In the genomic region with DNA sequence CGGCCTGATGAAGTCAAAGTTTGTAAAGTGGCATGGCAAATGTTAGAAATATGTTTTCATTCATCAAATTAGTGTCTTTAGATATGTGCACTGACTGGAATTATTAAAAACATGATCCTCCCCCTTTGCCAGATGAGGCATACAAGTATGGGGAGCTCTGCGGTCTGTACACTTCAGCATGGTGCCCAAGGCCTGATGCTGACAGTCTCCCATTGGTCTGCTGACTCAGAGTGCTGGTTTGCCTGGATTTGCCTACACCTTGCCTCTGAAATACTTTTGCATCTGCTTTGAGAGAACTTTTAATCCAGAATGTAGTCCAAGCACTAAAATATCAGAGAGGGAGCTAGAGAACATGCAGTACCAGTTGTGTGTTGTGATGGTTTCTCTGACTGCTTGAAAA, we compare ENCODE assay signal across 1 cellular context.
TF ChIP-seq lines count a peak whose summit lies in the region.

No MANE protein-coding gene starts in this region.

TF ChIP-seq in H1, 55 proteins besides CTCF, POLR2A, EP300 and RAD21:
- TF ChIP-seq MAFK (IDR thresholded peaks at IDR 0.05; ENCODE audit: low read depth, low read length) (no peak), SUZ12 (IDR thresholded peaks at IDR 0.05; ENCODE audit: low read length) (no peak), TCF12 (IDR thresholded peaks at IDR 0.05; ENCODE audit: low read depth, low read length) (no peak), EGR1 (IDR thresholded peaks at IDR 0.05; ENCODE audit: borderline replicate concordance, low read depth, low read length) (no peak), SP4 (IDR thresholded peaks at IDR 0.05; ENCODE audit: low read length) (no peak), BRCA1 (IDR thresholded peaks at IDR 0.05; ENCODE audit: low read depth, low read length) (no peak), SIRT6 (IDR thresholded peaks at IDR 0.05; ENCODE audit: low read length) (no peak), KDM4A (IDR thresholded peaks at IDR 0.05; ENCODE audit: low read depth, low read length, severe bottlenecking) (no peak)
- TF ChIP-seq, protein P1, sequence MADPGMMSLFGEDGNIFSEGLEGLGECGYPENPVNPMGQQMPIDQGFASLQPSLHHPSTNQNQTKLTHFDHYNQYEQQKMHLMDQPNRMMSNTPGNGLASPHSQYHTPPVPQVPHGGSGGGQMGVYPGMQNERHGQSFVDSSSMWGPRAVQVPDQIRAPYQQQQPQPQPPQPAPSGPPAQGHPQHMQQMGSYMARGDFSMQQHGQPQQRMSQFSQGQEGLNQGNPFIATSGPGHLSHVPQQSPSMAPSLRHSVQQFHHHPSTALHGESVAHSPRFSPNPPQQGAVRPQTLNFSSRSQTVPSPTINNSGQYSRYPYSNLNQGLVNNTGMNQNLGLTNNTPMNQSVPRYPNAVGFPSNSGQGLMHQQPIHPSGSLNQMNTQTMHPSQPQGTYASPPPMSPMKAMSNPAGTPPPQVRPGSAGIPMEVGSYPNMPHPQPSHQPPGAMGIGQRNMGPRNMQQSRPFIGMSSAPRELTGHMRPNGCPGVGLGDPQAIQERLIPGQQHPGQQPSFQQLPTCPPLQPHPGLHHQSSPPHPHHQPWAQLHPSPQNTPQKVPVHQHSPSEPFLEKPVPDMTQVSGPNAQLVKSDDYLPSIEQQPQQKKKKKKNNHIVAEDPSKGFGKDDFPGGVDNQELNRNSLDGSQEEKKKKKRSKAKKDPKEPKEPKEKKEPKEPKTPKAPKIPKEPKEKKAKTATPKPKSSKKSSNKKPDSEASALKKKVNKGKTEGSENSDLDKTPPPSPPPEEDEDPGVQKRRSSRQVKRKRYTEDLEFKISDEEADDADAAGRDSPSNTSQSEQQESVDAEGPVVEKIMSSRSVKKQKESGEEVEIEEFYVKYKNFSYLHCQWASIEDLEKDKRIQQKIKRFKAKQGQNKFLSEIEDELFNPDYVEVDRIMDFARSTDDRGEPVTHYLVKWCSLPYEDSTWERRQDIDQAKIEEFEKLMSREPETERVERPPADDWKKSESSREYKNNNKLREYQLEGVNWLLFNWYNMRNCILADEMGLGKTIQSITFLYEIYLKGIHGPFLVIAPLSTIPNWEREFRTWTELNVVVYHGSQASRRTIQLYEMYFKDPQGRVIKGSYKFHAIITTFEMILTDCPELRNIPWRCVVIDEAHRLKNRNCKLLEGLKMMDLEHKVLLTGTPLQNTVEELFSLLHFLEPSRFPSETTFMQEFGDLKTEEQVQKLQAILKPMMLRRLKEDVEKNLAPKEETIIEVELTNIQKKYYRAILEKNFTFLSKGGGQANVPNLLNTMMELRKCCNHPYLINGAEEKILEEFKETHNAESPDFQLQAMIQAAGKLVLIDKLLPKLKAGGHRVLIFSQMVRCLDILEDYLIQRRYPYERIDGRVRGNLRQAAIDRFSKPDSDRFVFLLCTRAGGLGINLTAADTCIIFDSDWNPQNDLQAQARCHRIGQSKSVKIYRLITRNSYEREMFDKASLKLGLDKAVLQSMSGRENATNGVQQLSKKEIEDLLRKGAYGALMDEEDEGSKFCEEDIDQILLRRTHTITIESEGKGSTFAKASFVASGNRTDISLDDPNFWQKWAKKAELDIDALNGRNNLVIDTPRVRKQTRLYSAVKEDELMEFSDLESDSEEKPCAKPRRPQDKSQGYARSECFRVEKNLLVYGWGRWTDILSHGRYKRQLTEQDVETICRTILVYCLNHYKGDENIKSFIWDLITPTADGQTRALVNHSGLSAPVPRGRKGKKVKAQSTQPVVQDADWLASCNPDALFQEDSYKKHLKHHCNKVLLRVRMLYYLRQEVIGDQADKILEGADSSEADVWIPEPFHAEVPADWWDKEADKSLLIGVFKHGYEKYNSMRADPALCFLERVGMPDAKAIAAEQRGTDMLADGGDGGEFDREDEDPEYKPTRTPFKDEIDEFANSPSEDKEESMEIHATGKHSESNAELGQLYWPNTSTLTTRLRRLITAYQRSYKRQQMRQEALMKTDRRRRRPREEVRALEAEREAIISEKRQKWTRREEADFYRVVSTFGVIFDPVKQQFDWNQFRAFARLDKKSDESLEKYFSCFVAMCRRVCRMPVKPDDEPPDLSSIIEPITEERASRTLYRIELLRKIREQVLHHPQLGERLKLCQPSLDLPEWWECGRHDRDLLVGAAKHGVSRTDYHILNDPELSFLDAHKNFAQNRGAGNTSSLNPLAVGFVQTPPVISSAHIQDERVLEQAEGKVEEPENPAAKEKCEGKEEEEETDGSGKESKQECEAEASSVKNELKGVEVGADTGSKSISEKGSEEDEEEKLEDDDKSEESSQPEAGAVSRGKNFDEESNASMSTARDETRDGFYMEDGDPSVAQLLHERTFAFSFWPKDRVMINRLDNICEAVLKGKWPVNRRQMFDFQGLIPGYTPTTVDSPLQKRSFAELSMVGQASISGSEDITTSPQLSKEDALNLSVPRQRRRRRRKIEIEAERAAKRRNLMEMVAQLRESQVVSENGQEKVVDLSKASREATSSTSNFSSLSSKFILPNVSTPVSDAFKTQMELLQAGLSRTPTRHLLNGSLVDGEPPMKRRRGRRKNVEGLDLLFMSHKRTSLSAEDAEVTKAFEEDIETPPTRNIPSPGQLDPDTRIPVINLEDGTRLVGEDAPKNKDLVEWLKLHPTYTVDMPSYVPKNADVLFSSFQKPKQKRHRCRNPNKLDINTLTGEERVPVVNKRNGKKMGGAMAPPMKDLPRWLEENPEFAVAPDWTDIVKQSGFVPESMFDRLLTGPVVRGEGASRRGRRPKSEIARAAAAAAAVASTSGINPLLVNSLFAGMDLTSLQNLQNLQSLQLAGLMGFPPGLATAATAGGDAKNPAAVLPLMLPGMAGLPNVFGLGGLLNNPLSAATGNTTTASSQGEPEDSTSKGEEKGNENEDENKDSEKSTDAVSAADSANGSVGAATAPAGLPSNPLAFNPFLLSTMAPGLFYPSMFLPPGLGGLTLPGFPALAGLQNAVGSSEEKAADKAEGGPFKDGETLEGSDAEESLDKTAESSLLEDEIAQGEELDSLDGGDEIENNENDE (IDR thresholded peaks at IDR 0.05; ENCODE audit: insufficient replicate concordance, low read length), result no peak
TF ChIP-seq in H1: peak in this region for 0.
